In the genomic region with DNA sequence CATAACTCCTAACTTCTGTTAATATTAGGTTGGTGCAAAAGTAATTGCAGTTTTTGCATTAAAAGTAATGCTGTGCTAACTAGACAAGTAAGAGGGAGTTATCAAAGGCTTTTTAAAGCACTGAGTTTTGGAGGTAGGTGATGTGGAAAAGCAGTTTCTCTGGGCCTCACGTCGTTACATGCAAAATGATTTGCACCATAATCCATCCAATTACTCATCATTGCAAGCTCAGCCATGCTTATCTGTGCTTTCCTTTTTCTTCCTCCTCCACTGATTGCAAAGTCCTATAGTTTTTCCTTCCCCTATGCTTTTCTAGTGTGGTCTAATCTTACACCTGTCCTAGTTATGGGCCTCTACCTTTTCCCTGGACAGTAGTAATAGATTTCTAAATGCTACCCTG, we compare ENCODE assay signal across 1 cellular context.
TF ChIP-seq lines count a peak whose summit lies in the region.

No MANE protein-coding gene starts in this region.

TF ChIP-seq in HepG2, 621 proteins besides CTCF, POLR2A, EP300 and RAD21 (continued from another document):
- TF ChIP-seq, protein P1, sequence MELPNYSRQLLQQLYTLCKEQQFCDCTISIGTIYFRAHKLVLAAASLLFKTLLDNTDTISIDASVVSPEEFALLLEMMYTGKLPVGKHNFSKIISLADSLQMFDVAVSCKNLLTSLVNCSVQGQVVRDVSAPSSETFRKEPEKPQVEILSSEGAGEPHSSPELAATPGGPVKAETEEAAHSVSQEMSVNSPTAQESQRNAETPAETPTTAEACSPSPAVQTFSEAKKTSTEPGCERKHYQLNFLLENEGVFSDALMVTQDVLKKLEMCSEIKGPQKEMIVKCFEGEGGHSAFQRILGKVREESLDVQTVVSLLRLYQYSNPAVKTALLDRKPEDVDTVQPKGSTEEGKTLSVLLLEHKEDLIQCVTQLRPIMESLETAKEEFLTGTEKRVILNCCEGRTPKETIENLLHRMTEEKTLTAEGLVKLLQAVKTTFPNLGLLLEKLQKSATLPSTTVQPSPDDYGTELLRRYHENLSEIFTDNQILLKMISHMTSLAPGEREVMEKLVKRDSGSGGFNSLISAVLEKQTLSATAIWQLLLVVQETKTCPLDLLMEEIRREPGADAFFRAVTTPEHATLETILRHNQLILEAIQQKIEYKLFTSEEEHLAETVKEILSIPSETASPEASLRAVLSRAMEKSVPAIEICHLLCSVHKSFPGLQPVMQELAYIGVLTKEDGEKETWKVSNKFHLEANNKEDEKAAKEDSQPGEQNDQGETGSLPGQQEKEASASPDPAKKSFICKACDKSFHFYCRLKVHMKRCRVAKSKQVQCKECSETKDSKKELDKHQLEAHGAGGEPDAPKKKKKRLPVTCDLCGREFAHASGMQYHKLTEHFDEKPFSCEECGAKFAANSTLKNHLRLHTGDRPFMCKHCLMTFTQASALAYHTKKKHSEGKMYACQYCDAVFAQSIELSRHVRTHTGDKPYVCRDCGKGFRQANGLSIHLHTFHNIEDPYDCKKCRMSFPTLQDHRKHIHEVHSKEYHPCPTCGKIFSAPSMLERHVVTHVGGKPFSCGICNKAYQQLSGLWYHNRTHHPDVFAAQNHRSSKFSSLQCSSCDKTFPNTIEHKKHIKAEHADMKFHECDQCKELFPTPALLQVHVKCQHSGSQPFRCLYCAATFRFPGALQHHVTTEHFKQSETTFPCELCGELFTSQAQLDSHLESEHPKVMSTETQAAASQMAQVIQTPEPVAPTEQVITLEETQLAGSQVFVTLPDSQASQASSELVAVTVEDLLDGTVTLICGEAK (IDR thresholded peaks at IDR 0.05), result 0 out of 2 replicates have a peak, but pooled peaks have one; percentile 18
- TF ChIP-seq, protein P1 (CRISPR knock-in tag; IDR thresholded peaks at IDR 0.05), result no peak
TF ChIP-seq in HepG2: peak in this region for 1.
